Comparison of ENCODE assay signal across 8 cellular contexts in genomic region chr19:10544242-10544752, GRCh38. TPM values are rescaled to one million over a fixed set of nuclear protein-coding genes. Genes with fewer than 3 reads are reported as not detected.
DNase-seq lines count a peak whose midpoint lies in the region; ATAC-seq and TF ChIP-seq lines count a peak whose summit lies in the region.

No MANE protein-coding gene starts in this region.

- H3K27me3 ChIP-seq in Loucy (ENCODE audit: insufficient read depth, low read length, poor library complexity, severe bottlenecking) (peaks cover 6% of the 10 kb centered on the region), left lung (no peaks in the 10 kb centered on the region)

- peak overlapping the region; percentile 92 for H3K4me2 ChIP-seq in Loucy (ENCODE audit: low read depth, low read length, poor library complexity, severe bottlenecking)

- peak overlapping the region; percentile 52 to 95 (median 87) for H3K27ac Mint-ChIP-seq in brain

- intact Hi-C loops in left lung (cut with DNase I): no loop called here

- H3K36me3 ChIP-seq in Loucy (ENCODE audit: insufficient read depth, low read length): peaks cover 16% of the 10 kb centered on the region; the same call in 1 of the 2 replicates
- H3K36me3 ChIP-seq in left lung: peaks cover 0 to 30% of the 10 kb centered on the region in 2 donors

- H3K4me3 ChIP-seq in Loucy (ENCODE audit: low read length, poor library complexity, severe bottlenecking) (peak overlapping the region; percentile 95), left lung (peak overlapping the region; percentile 87 to 92)

- H2AFZ ChIP-seq in Loucy (ENCODE audit: low read length): no peak overlapping the region

- H3K9ac ChIP-seq in Loucy (ENCODE audit: low read depth, low read length, poor library complexity, severe bottlenecking): peak overlapping the region; percentile 99

- ATAC-seq in left lung: peak; percentile 51

- H3K36me3 Mint-ChIP-seq in brain: peaks cover 22% of the 10 kb centered on the region

- H3K27me3 Mint-ChIP-seq in brain: peaks cover 8% of the 10 kb centered on the region

- no peaks in the 10 kb centered on the region for H3K9me2 ChIP-seq in Loucy (replicated peaks; ENCODE audit: low read depth, low read length)

- H4K20me1 ChIP-seq in Loucy (ENCODE audit: insufficient read depth, low read length, poor library complexity, severe bottlenecking): peaks cover 20% of the 10 kb centered on the region

- H3K4me1 ChIP-seq in Loucy (ENCODE audit: insufficient read depth, low read length, poor library complexity, severe bottlenecking): peaks cover 21% of the 10 kb centered on the region
- peaks cover 7 to 36% of the 10 kb centered on the region in 2 donors for H3K4me1 ChIP-seq in left lung

- H3K79me2 ChIP-seq in Loucy (ENCODE audit: insufficient read depth, low read length): peaks cover 52% of the 10 kb centered on the region

- no peaks in the 10 kb centered on the region for H3K9me3 ChIP-seq in Loucy (ENCODE audit: insufficient read depth, low read depth, low read length)
- no peaks in the 10 kb centered on the region for H3K9me3 ChIP-seq in left lung

- peak overlapping the region; percentile 87 to 97 (median 93) for H3K4me3 Mint-ChIP-seq in brain

- H3F3A ChIP-seq in Loucy (ENCODE audit: low read depth): peaks cover 5% of the 10 kb centered on the region

- H3K27ac ChIP-seq in left lung (peak overlapping the region; percentile 77 to 85), temporal lobe (ENCODE audit: low read depth, low read length) (peak overlapping the region; percentile 90)

- H3K4me1 Mint-ChIP-seq in brain: peaks cover 10% of the 10 kb centered on the region

- no peak for TF ChIP-seq CTCF in Loucy (conservative IDR thresholded peaks at IDR 0.05; ENCODE audit: low read length)
- no peak for TF ChIP-seq CTCF in brain (conservative IDR thresholded peaks at IDR 0.05)
- TF ChIP-seq CTCF in left lung (IDR thresholded peaks at IDR 0.05): no peak

- peak; percentile 8 for DNase-seq in SKM-1 treated with dmso at 0.1 percent for 144 hours (lab: John Stamatoyannopoulos, UW; ENCODE audit: unreplicated experiment)
- DNase-seq in SKM-1 (lab: John Stamatoyannopoulos, UW; ENCODE audit: unreplicated experiment): no peak
- DNase-seq in left lung: peak in 1 of 2 donors; percentile 81
- no peak for DNase-seq in AML-193 (lab: John Stamatoyannopoulos, UW)
- DNase-seq in NCI-H345 treated with DMSO at 0.1 percent for 48 hours (lab: John Stamatoyannopoulos, UW; ENCODE audit: unreplicated experiment): no peak

- H3K9me3 Mint-ChIP-seq in brain: peaks cover 0 to 5% (median 0%) of the 10 kb centered on the region in 5 experiments

RNA-seq across cellular contexts. Expression of gene ATG4D, which starts 0.6 kb away (rescaled TPM):
- 55.7 TPM for polyA plus RNA-seq in brain (ENCODE audit: insufficient read depth, low read depth, low replicate concordance)
- total RNA-seq in left lung: 10 to 100 TPM; 25.0 to 27.4 TPM
- total RNA-seq in temporal lobe: 8.6 TPM

RNA-seq across cellular contexts. Expression of gene KRI1, which starts 21.5 kb away (rescaled TPM):
- 23.3 TPM for polyA plus RNA-seq in brain (ENCODE audit: insufficient read depth, low read depth, low replicate concordance)
- total RNA-seq in left lung (10 to 100 TPM; 18.6 to 20.2 TPM), temporal lobe (3.2 TPM)

RNA-seq across cellular contexts. Expression of gene CDKN2D, which starts 24.5 kb away (rescaled TPM):
- polyA plus RNA-seq in brain (ENCODE audit: insufficient read depth, low read depth, low replicate concordance): 91.5 TPM
- total RNA-seq in left lung: 10 to 100 TPM in 1 of 2 donors, 1 to 10 TPM in 1; 7.2 to 13.6 TPM
- total RNA-seq in temporal lobe: 46.7 TPM

RNA-seq across cellular contexts. Expression of gene S1PR5, which starts 27.1 kb away (rescaled TPM):
- 19.0 TPM for polyA plus RNA-seq in brain (ENCODE audit: insufficient read depth, low read depth, low replicate concordance)
- 1 to 10 TPM in 1 of 2 donors, under 1 TPM in 1; 0.92 to 1.8 TPM for total RNA-seq in left lung
- under 0.01 TPM for total RNA-seq in temporal lobe

RNA-seq across cellular contexts. Expression of gene KEAP1, which starts 41.1 kb away (rescaled TPM):
- 71.4 TPM for polyA plus RNA-seq in brain (ENCODE audit: insufficient read depth, low read depth, low replicate concordance)
- total RNA-seq in left lung: 10 to 100 TPM; 56.0 to 82.2 TPM
- total RNA-seq in temporal lobe: 40.6 TPM
